In genomic region chr3:14779069-14779685, GRCh38 we compare ENCODE assay signal across 11 cellular contexts. TPM values are rescaled to one million over a fixed set of nuclear protein-coding genes. Genes with fewer than 3 reads are reported as not detected.
"Had no signal": no experiment of that assay in that cellular context is flagged by ENCODE, and none has a peak within 500 bp of the region (broad histone marks: within the 10 kb centered on the region; RNA-seq: fewer than 3 reads in every experiment).

No MANE protein-coding gene starts in this region.

- H3K9ac ChIP-seq: GM23248 had no signal

- H3K27ac ChIP-seq: GM23248 had no signal

- H2AFZ ChIP-seq: GM23248, GM23338 had no signal

- H3K4me1 ChIP-seq: HAP-1 had no signal

- H3K4me2 ChIP-seq: GM23338 had no signal

- H3K4me3 ChIP-seq: GM23248, GM23338, HAP-1 had no signal

- H3K4me3 Mint-ChIP-seq: GM23338, H9, HFFc6 had no signal

- FAIRE-seq: H1, H54 had no signal

- H3K27ac Mint-ChIP-seq: GM23338, H9, HFFc6 had no signal

- DNase-seq: GM23248, GOT3, H7, H9, HCEC 1CT, HFFc6 had no signal

- ATAC-seq: GM23338, HCT116 had no signal

- H3K36me3 ChIP-seq: HAP-1 had no signal

RNA-seq across cellular contexts. Expression of gene FGD5, which starts 39.6 kb away (rescaled TPM):
- total RNA-seq: GM23248, HFFc6 had no signal
- polyA plus RNA-seq: GM23248 had no signal
